8 cellular contexts compared by ENCODE assay signal in the genomic region with DNA sequence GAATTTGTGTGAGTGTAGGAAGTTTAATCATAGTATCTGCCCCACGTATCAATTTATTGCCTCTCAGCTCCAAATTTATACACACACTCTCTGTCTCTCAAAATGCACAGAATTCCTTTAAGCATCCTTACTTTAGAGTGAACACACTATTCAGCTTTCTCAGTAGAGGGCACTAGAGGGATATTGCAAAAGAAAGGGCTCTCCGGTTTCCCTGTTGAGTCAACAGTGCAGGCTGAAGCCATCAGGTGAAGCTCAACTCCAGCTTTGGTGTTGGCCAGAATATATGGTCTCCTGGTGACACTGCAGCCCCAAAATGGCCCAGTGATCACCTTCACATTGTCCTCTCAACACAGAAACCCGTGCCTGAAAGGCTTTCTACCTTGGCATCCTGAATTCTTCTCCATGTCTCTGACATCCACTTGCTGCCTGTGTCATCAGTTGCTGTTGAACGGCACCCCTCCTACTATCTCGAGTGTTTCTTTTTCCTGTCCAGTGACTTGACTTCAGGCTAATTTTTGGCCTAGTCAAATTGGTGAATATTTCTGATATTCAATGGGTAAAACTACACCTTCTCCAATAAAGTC.
DNase-seq lines count a peak whose midpoint lies in the region; ATAC-seq and TF ChIP-seq lines count a peak whose summit lies in the region.

No MANE protein-coding gene starts in this region.

- CTCF ChIA-PET in GM10248 (lab: Yijun Ruan, JAX) = interaction anchor here (1.0 to 2.1 kb wide), 8 partner anchors 10 to 824 kb away, joined by 3 to 6 read pairs (median 3); no protein-coding TSS in a partner anchor

- H3K4me1 ChIP-seq in NT2/D1 (ENCODE audit: insufficient read depth, insufficient read length) = no peaks in the 10 kb centered on the region

- no peak overlapping the region for H3K9ac ChIP-seq in NT2/D1 (ENCODE audit: insufficient read length, low read depth)

- no peaks in the 10 kb centered on the region for H3K9me3 Mint-ChIP-seq in stimulated activated memory B cell treated with anti-CD40 and anti-IgM and Interleukin-4, amounts not matched to agents 10 μg/mL and 1 μg/mL and 100 μg/mL, for 72 hours
- no peaks in the 10 kb centered on the region for H3K9me3 Mint-ChIP-seq in activated CD4-positive, alpha-beta T cell treated with anti-CD3 and anti-CD28 coated beads, Interleukin-2, amount 10 ng/mL, durations not matched to agents 24 days and 14 days
- peaks cover 3% of the 10 kb centered on the region for H3K9me3 Mint-ChIP-seq in activated T-cell treated with anti-CD3 and anti-CD28 coated beads, Interleukin-2, amount 50 U/mL, for 24 hours

- H3K27me3 ChIP-seq in NT2/D1 (ENCODE audit: insufficient read depth, insufficient read length) = no peaks in the 10 kb centered on the region

- no peaks in the 10 kb centered on the region for H3K9me3 ChIP-seq in NT2/D1 (ENCODE audit: insufficient read depth, low read length)

- no peaks in the 10 kb centered on the region for H3K36me3 Mint-ChIP-seq in stimulated activated memory B cell treated with anti-CD40 and anti-IgM and Interleukin-4, amounts not matched to agents 10 μg/mL and 1 μg/mL and 100 μg/mL, for 72 hours
- no peaks in the 10 kb centered on the region for H3K36me3 Mint-ChIP-seq in activated CD4-positive, alpha-beta T cell treated with anti-CD3 and anti-CD28 coated beads, Interleukin-2, amount 10 ng/mL, durations not matched to agents 24 days and 14 days (ENCODE audit: low read depth)
- no peaks in the 10 kb centered on the region for H3K36me3 Mint-ChIP-seq in activated T-cell treated with anti-CD3 and anti-CD28 coated beads, Interleukin-2, amount 50 U/mL, for 24 hours (ENCODE audit: low read depth)

- intact Hi-C loops in activated CD4-positive, alpha-beta T cell treated with anti-CD3 and anti-CD28 coated beads, Interleukin-2, amount 10 ng/mL, durations not matched to agents 24 days and 14 days (cut with micrococcal nuclease) = no loop called here

- DNase-seq in GM10248 (ENCODE audit: extremely low spot score) (peak; percentile 22), HK-2 (ENCODE audit: unreplicated experiment) (peak; percentile 12), NT2/D1 (ENCODE audit: low read depth, low spot score) (peak; percentile 20), fibroblast of pulmonary artery (ENCODE audit: low read depth) (peak; percentile 27)
- no peak for DNase-seq in activated CD4-positive, alpha-beta T cell treated with anti-CD3 and anti-CD28 coated beads, Interleukin-2, amount 10 ng/mL, durations not matched to agents 24 days and 14 days
- no peak for DNase-seq in activated T-cell treated with anti-CD3 and anti-CD28 coated beads, Interleukin-2, amount 50 U/mL, for 24 hours

- H3K36me3 ChIP-seq in NT2/D1 (ENCODE audit: insufficient read depth, insufficient read length, low read length) = no peaks in the 10 kb centered on the region

- H3K4me3 ChIP-seq in NT2/D1 (ENCODE audit: insufficient read length, low read depth) = no peak overlapping the region
- H3K4me3 ChIP-seq in fibroblast of pulmonary artery (replicated peaks; ENCODE audit: low read depth, low read length) = no peak overlapping the region

- peak; percentile 16 for ATAC-seq in stimulated activated memory B cell treated with anti-CD40 and anti-IgM and Interleukin-4, amounts not matched to agents 10 μg/mL and 1 μg/mL and 100 μg/mL, for 72 hours
- no peak for ATAC-seq in GM21367 (IDR thresholded peaks at IDR 0.05; ENCODE audit: unreplicated experiment)

- TF ChIP-seq CTCF in GM10248 (IDR thresholded peaks at IDR 0.05; ENCODE audit: control extremely low read depth, extremely low read depth, low read depth, missing control alignments) (peak; percentile 42), fibroblast of pulmonary artery (IDR thresholded peaks at IDR 0.05; ENCODE audit: low read length, missing control alignments) (peak; percentile 53)

- H3K4me1 Mint-ChIP-seq in stimulated activated memory B cell treated with anti-CD40 and anti-IgM and Interleukin-4, amounts not matched to agents 10 μg/mL and 1 μg/mL and 100 μg/mL, for 72 hours = no peaks in the 10 kb centered on the region
- no peaks in the 10 kb centered on the region for H3K4me1 Mint-ChIP-seq in activated CD4-positive, alpha-beta T cell treated with anti-CD3 and anti-CD28 coated beads, Interleukin-2, amount 10 ng/mL, durations not matched to agents 24 days and 14 days
- H3K4me1 Mint-ChIP-seq in activated T-cell treated with anti-CD3 and anti-CD28 coated beads, Interleukin-2, amount 50 U/mL, for 24 hours (ENCODE audit: low read depth) = no peaks in the 10 kb centered on the region

- no peak overlapping the region for H3K27ac Mint-ChIP-seq in stimulated activated memory B cell treated with anti-CD40 and anti-IgM and Interleukin-4, amounts not matched to agents 10 μg/mL and 1 μg/mL and 100 μg/mL, for 72 hours
- H3K27ac Mint-ChIP-seq in activated CD4-positive, alpha-beta T cell treated with anti-CD3 and anti-CD28 coated beads, Interleukin-2, amount 10 ng/mL, durations not matched to agents 24 days and 14 days = no peak overlapping the region
- no peak overlapping the region for H3K27ac Mint-ChIP-seq in activated T-cell treated with anti-CD3 and anti-CD28 coated beads, Interleukin-2, amount 50 U/mL, for 24 hours

- H3K27me3 Mint-ChIP-seq in stimulated activated memory B cell treated with anti-CD40 and anti-IgM and Interleukin-4, amounts not matched to agents 10 μg/mL and 1 μg/mL and 100 μg/mL, for 72 hours = no peaks in the 10 kb centered on the region
- no peaks in the 10 kb centered on the region for H3K27me3 Mint-ChIP-seq in activated CD4-positive, alpha-beta T cell treated with anti-CD3 and anti-CD28 coated beads, Interleukin-2, amount 10 ng/mL, durations not matched to agents 24 days and 14 days
- H3K27me3 Mint-ChIP-seq in activated T-cell treated with anti-CD3 and anti-CD28 coated beads, Interleukin-2, amount 50 U/mL, for 24 hours = no peaks in the 10 kb centered on the region

- POLR2A ChIA-PET in GM10248 (lab: Yijun Ruan, JAX) = no interaction called here

- no peak overlapping the region for H3K4me3 Mint-ChIP-seq in stimulated activated memory B cell treated with anti-CD40 and anti-IgM and Interleukin-4, amounts not matched to agents 10 μg/mL and 1 μg/mL and 100 μg/mL, for 72 hours
- H3K4me3 Mint-ChIP-seq in activated CD4-positive, alpha-beta T cell treated with anti-CD3 and anti-CD28 coated beads, Interleukin-2, amount 10 ng/mL, durations not matched to agents 24 days and 14 days = no peak overlapping the region
- no peak overlapping the region for H3K4me3 Mint-ChIP-seq in activated T-cell treated with anti-CD3 and anti-CD28 coated beads, Interleukin-2, amount 50 U/mL, for 24 hours

Comparison
In these comparisons a context has a peak if more than half of its experiments do, and no peak if none do; other contexts are left out.
1. DNase-seq: peak in GM10248 (single experiment), HK-2 (single experiment), NT2/D1 (single experiment) and fibroblast of pulmonary artery (single experiment); none in activated CD4-positive, alpha-beta T cell treated with anti-CD3 and anti-CD28 coated beads, Interleukin-2, amount 10 ng/mL, durations not matched to agents 24 days and 14 days (single experiment) and activated T-cell treated with anti-CD3 and anti-CD28 coated beads, Interleukin-2, amount 50 U/mL, for 24 hours (single experiment).